In genomic region chr19:7968796-7969559, GRCh38 we compare ENCODE assay signal across 1 cellular context.
TF ChIP-seq lines count a peak whose summit lies in the region.

No MANE protein-coding gene starts in this region.

TF ChIP-seq in WTC11, 78 proteins besides CTCF, POLR2A, EP300 and RAD21:
- TF ChIP-seq ETV6 (CRISPR knock-in tag; IDR thresholded peaks at IDR 0.05) (no peak), TEAD1 (CRISPR knock-in tag; IDR thresholded peaks at IDR 0.05) (0 out of 2 replicates have a peak, but pooled peaks have one; percentile 11), FOXK1 (CRISPR knock-in tag; IDR thresholded peaks at IDR 0.05) (no peak), NFYB (CRISPR knock-in tag; conservative IDR thresholded peaks at IDR 0.05; ENCODE audit: low read depth) (no peak)
- TF ChIP-seq, protein P1, sequence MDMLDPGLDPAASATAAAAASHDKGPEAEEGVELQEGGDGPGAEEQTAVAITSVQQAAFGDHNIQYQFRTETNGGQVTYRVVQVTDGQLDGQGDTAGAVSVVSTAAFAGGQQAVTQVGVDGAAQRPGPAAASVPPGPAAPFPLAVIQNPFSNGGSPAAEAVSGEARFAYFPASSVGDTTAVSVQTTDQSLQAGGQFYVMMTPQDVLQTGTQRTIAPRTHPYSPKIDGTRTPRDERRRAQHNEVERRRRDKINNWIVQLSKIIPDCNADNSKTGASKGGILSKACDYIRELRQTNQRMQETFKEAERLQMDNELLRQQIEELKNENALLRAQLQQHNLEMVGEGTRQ (CRISPR knock-in tag; IDR thresholded peaks at IDR 0.05), result no peak
- TF ChIP-seq, protein P2, sequence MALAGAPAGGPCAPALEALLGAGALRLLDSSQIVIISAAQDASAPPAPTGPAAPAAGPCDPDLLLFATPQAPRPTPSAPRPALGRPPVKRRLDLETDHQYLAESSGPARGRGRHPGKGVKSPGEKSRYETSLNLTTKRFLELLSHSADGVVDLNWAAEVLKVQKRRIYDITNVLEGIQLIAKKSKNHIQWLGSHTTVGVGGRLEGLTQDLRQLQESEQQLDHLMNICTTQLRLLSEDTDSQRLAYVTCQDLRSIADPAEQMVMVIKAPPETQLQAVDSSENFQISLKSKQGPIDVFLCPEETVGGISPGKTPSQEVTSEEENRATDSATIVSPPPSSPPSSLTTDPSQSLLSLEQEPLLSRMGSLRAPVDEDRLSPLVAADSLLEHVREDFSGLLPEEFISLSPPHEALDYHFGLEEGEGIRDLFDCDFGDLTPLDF (CRISPR knock-in tag; IDR thresholded peaks at IDR 0.05), result no peak
TF ChIP-seq in WTC11: peak in this region for 1.
